ENCODE assay signal across 12 cellular contexts in the genomic region with DNA sequence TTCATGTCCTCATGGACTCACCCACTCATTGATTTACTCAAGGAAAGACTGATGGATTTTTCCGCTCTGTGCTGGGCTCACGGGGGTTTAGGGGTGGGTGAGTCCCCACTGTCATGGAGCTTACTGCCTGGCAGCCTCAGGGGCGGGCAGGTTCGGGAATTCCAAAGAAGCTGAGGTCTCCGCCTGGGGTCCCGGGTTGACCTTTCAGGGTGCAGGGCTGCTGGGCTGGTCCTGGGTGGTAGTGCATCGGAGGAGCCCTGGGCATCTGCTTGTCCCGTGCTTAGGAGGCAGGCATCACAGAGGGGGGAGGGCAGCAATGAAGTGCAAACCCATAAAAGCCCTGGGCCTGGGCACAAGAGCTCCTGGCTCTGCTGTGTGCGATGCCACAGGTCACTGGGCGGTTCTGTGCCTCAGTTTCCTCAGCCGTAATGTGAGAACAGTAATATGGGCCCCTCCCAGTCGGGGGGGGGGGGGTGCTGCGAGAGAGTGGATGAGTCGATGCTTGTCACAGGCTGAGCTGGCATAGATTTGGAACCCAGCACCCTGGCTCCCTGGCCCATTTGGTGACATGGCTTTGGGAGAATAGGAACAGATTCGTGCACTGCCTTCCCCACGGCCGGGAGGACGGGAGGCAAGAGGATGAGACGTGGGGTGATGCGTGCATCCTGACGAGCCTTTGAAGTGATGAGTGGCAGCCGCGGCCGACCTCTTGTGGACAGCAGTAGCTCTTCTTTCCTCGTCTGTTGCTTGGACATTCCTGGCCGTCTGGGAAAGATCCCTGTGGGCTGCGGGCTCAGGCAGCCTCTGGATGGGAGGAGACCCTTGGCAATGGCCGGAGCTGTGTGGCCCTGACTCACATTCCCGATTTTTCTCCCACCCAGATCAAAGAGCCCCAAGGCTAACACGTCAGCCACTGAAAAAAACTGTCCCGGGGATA. TPM values are rescaled to one million over a fixed set of nuclear protein-coding genes. Genes with fewer than 3 reads are reported as not detected.
DNase-seq lines count a peak whose midpoint lies in the region; ATAC-seq, FAIRE-seq and TF ChIP-seq lines count a peak whose summit lies in the region.
"Had no signal": no experiment of that assay in that cellular context is flagged by ENCODE, and none has a peak within 500 bp of the region (broad histone marks: within the 10 kb centered on the region; RNA-seq: fewer than 3 reads in every experiment).

No MANE protein-coding gene starts in this region.

- H3K9me3 ChIP-seq in SK-N-SH (no peaks in the 10 kb centered on the region), upper lobe of right lung (no peaks in the 10 kb centered on the region)

- TF ChIP-seq CTCF in SK-N-SH (IDR thresholded peaks at IDR 0.05) (no peak), choroid plexus epithelial cell (conservative IDR thresholded peaks at IDR 0.05; ENCODE audit: low read depth, low read length) (peak; percentile 56), upper lobe of right lung (IDR thresholded peaks at IDR 0.05) (peak; percentile 12)

- TF ChIP-seq EP300 in SK-N-SH (IDR thresholded peaks at IDR 0.05; ENCODE audit: borderline replicate concordance in 1 of 2, low read depth in 1 of 2, low read length in 1 of 2) = no peak

- H3K4me1 ChIP-seq in SK-N-SH (ENCODE audit: control insufficient read depth in 1 of 2, insufficient read depth in 2 of 2, low read depth in 1 of 2, low read length in 1 of 2) (peaks cover 0 to 3% of the 10 kb centered on the region in 2 experiments; a peak in 1 of 4 replicates), upper lobe of right lung (no peaks in the 10 kb centered on the region)

- no peaks in the 10 kb centered on the region for H3K9me2 ChIP-seq in SK-N-SH

- H3K27me3 ChIP-seq in SK-N-SH (ENCODE audit: insufficient read depth) (peaks cover 15% of the 10 kb centered on the region; the same call in 1 of the 2 replicates), upper lobe of right lung (no peaks in the 10 kb centered on the region)

- H3K4me2 ChIP-seq in SK-N-SH = no peak overlapping the region

- no peaks in the 10 kb centered on the region for H3F3A ChIP-seq in SK-N-SH (replicated peaks; ENCODE audit: insufficient read depth)

- no peak overlapping the region for H3K9ac ChIP-seq in SK-N-SH

- no peaks in the 10 kb centered on the region for H3K36me3 ChIP-seq in SK-N-SH (replicated peaks in 1 of 2; ENCODE audit: control insufficient read depth in 1 of 2, insufficient read depth in 2 of 2, low read length in 1 of 2)
- H3K36me3 ChIP-seq in upper lobe of right lung = no peaks in the 10 kb centered on the region

- POLR2A ChIA-PET in SK-N-SH (lab: Yijun Ruan, JAX) = no interaction called here

- intact Hi-C loops in upper lobe of right lung (cut with DNase I) = no loop called here

- H3K79me2 ChIP-seq in SK-N-SH (ENCODE audit: insufficient read depth) = no peaks in the 10 kb centered on the region

- no peak overlapping the region for H3K4me3 ChIP-seq in SK-N-SH (ENCODE audit: low read depth in 2 of 2, low read length in 1 of 2)
- no peak overlapping the region for H3K4me3 ChIP-seq in choroid plexus epithelial cell (ENCODE audit: low read depth, low read length)
- H3K4me3 ChIP-seq in upper lobe of right lung = no peak overlapping the region

- no peak for ATAC-seq in SK-N-SH treated with all-trans-retinoic acid at 6 μM for 48 hours
- ATAC-seq in upper lobe of right lung = no peak

- H3K27ac ChIP-seq in SK-N-SH (ENCODE audit: low read depth in 2 of 2, low read length in 1 of 2) (no peak overlapping the region), upper lobe of right lung (no peak overlapping the region)

- no peak overlapping the region for H2AFZ ChIP-seq in SK-N-SH (ENCODE audit: low read depth)

- CTCF ChIA-PET in SK-N-SH (lab: Yijun Ruan, JAX) = no interaction called here

- DNase-seq in SK-N-SH = peak; percentile 8
- DNase-seq in choroid plexus epithelial cell (ENCODE audit: low read depth) = peak; percentile 49
- peak; percentile 9 for DNase-seq in kidney tubule cell (ENCODE audit: low spot score)
- DNase-seq in upper lobe of right lung = no peak
- no peak for DNase-seq in SIG-M5 (lab: John Stamatoyannopoulos, UW)
- DNase-seq in NOMO-1 treated with DMSO at 0.1 percent for 48 hours (lab: John Stamatoyannopoulos, UW; ENCODE audit: unreplicated experiment) = no peak
- no peak for DNase-seq in GM19239 (ENCODE audit: insufficient read length, low spot score)
- DNase-seq: activated CD4-positive, alpha-beta T cell treated with anti-CD3 and anti-CD28 coated beads, Interleukin-2, amount 50 U/mL, for 1 hour; NCI-H2171 treated with DMSO at 0.1 percent for 48 hours; SHP77 had no signal

- no peaks in the 10 kb centered on the region for H4K20me1 ChIP-seq in SK-N-SH (ENCODE audit: insufficient read depth)

- WGBS in SK-N-SH (ENCODE audit: low lambda C conversion rate) = 69% methylated on average over 17 of the region's 31 CpGs

- no peak for FAIRE-seq in GM19239 (lab: Jason Lieb, UNC)

- no peak for TF ChIP-seq RAD21 in SK-N-SH (IDR thresholded peaks at IDR 0.05; ENCODE audit: low read length)

TF ChIP-seq in SK-N-SH, 30 proteins besides CTCF, POLR2A, EP300 and RAD21:
- no peak for TF ChIP-seq NRF1 (IDR thresholded peaks at IDR 0.05; ENCODE audit: low read depth, low read length)
- no peak for TF ChIP-seq RFX5 (IDR thresholded peaks at IDR 0.05; ENCODE audit: low read length)
- no peak for TF ChIP-seq SMC3 (IDR thresholded peaks at IDR 0.05; ENCODE audit: low read depth, low read length)
- TF ChIP-seq FOSL2 (IDR thresholded peaks at IDR 0.05; ENCODE audit: borderline replicate concordance, low read depth) = no peak
- TF ChIP-seq, protein P1, sequence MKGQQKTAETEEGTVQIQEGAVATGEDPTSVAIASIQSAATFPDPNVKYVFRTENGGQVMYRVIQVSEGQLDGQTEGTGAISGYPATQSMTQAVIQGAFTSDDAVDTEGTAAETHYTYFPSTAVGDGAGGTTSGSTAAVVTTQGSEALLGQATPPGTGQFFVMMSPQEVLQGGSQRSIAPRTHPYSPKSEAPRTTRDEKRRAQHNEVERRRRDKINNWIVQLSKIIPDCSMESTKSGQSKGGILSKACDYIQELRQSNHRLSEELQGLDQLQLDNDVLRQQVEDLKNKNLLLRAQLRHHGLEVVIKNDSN (IDR thresholded peaks at IDR 0.05; ENCODE audit: borderline replicate concordance, low read depth) = no peak
- TF ChIP-seq IRF3 (IDR thresholded peaks at IDR 0.05; ENCODE audit: low read depth, low read length) = no peak
- TF ChIP-seq JUND (IDR thresholded peaks at IDR 0.05) = no peak
- TF ChIP-seq, protein P2, sequence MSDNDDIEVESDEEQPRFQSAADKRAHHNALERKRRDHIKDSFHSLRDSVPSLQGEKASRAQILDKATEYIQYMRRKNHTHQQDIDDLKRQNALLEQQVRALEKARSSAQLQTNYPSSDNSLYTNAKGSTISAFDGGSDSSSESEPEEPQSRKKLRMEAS (IDR thresholded peaks at IDR 0.05; ENCODE audit: low read depth) = no peak

TF ChIP-seq in SK-N-SH treated with all-trans-retinoic acid at 6 μM for 48 hours, 23 proteins besides CTCF, POLR2A, EP300 and RAD21 (continues in another document):
- TF ChIP-seq TOX (CRISPR knock-in tag; IDR thresholded peaks at IDR 0.05; ENCODE audit: borderline replicate concordance) = no peak
- TF ChIP-seq PPARA (CRISPR knock-in tag; IDR thresholded peaks at IDR 0.05; ENCODE audit: borderline replicate concordance) = no peak
- TF ChIP-seq ARNTL (CRISPR knock-in tag; IDR thresholded peaks at IDR 0.05; ENCODE audit: borderline replicate concordance, low read depth) = no peak
- TF ChIP-seq ZC3H10 (CRISPR knock-in tag; IDR thresholded peaks at IDR 0.05) = no peak
- TF ChIP-seq TCF4 (CRISPR knock-in tag; IDR thresholded peaks at IDR 0.05; ENCODE audit: borderline replicate concordance) = no peak
- no peak for TF ChIP-seq OSR1 (CRISPR knock-in tag; IDR thresholded peaks at IDR 0.05)
- no peak for TF ChIP-seq ESRRG (CRISPR knock-in tag; IDR thresholded peaks at IDR 0.05)
- TF ChIP-seq TSHZ2 (CRISPR knock-in tag; IDR thresholded peaks at IDR 0.05) = no peak
- TF ChIP-seq, protein P3, sequence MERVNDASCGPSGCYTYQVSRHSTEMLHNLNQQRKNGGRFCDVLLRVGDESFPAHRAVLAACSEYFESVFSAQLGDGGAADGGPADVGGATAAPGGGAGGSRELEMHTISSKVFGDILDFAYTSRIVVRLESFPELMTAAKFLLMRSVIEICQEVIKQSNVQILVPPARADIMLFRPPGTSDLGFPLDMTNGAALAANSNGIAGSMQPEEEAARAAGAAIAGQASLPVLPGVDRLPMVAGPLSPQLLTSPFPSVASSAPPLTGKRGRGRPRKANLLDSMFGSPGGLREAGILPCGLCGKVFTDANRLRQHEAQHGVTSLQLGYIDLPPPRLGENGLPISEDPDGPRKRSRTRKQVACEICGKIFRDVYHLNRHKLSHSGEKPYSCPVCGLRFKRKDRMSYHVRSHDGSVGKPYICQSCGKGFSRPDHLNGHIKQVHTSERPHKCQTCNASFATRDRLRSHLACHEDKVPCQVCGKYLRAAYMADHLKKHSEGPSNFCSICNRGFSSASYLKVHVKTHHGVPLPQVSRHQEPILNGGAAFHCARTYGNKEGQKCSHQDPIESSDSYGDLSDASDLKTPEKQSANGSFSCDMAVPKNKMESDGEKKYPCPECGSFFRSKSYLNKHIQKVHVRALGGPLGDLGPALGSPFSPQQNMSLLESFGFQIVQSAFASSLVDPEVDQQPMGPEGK (CRISPR knock-in tag; IDR thresholded peaks at IDR 0.05; ENCODE audit: borderline replicate concordance) = no peak

RNA-seq across cellular contexts. Expression of gene PSAPL1, which starts 42.0 kb away (rescaled TPM):
- 0.02 and 0.03 TPM in 2 replicates for polyA plus RNA-seq in SK-N-SH (2012; rRNA removed)
- 0.01 TPM in 2 replicates for polyA plus RNA-seq in SK-N-SH (2012; cell fraction: cytosol; rRNA removed)
- 0.01 and 0.02 TPM in 2 replicates for polyA plus RNA-seq in SK-N-SH (2012; cell fraction: nucleus; rRNA removed)
- 0.14 TPM for total RNA-seq in upper lobe of right lung
- total RNA-seq: A172 had no signal

Comparison
In these comparisons a context has a peak if more than half of its experiments do, and no peak if none do; other contexts are left out.
1. DNase-seq: peak in SK-N-SH (single experiment), choroid plexus epithelial cell (single experiment) and kidney tubule cell (single experiment); none in upper lobe of right lung (single experiment), SIG-M5 (single experiment), NOMO-1 treated with DMSO at 0.1 percent for 48 hours (single experiment) and GM19239 (single experiment).